1 cellular context compared by ENCODE assay signal in the genomic region with DNA sequence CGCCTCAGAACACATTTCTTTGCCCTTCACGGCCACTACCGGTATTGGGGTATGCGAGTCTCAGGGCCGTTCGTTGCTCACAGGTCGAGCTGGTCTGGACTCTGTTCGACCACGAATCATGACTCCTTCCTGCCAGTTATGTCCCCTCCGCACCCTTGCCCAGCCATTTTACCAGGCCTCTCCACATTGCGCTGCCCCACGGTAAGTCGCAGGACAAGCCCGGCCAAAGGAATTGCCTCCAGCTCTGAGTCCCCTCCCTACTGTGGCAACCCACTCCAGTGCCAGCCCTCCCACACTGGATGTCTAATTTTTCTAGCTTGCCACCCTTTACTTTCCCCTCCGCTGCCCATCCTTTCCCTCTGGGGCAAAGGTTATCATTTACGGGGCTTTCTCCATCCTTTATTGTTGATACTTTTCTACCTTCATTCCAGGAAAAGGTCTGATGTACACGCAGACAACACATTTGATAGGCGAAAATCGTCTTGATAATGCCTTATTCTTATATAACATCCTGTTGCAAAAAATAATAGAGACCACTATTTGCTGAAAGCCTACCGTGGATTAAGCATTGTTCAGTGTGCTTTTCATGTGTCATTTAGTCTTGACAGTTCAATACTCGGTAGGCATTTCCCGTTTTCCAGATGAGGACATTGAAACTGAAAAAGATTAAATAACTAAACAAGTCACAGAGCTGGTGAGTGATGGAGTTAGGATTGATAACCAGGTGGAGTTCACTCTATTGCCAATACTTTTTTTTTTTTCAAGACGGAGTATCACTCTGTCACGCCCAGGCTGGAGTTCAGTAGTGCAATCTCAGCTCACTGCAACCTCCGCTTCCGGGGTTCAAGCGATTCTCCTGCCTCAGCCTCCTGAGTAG.
TF ChIP-seq lines count a peak whose summit lies in the region.

No MANE protein-coding gene starts in this region.

TF ChIP-seq in HepG2, 621 proteins besides CTCF, POLR2A, EP300 and RAD21 (continues in another document):
- TF ChIP-seq ZNF253 (CRISPR knock-in tag; IDR thresholded peaks at IDR 0.05; ENCODE audit: borderline replicate concordance): no peak
- TF ChIP-seq SYNCRIP (IDR thresholded peaks at IDR 0.05; ENCODE audit: insufficient read depth, low read depth, low read length): no peak
- no peak for TF ChIP-seq RFXAP (CRISPR knock-in tag; IDR thresholded peaks at IDR 0.05; ENCODE audit: borderline replicate concordance)
- TF ChIP-seq ZNF431 (CRISPR knock-in tag; IDR thresholded peaks at IDR 0.05; ENCODE audit: borderline replicate concordance, low read depth): no peak
- 0 out of 2 replicates have a peak, but pooled peaks have one; percentile 36 for TF ChIP-seq KDM5B (CRISPR knock-in tag; IDR thresholded peaks at IDR 0.05; ENCODE audit: borderline replicate concordance)
- no peak for TF ChIP-seq ZMAT3 (CRISPR knock-in tag; conservative IDR thresholded peaks at IDR 0.05)
- peak; percentile 71; the same call in 1 of the 2 replicates for TF ChIP-seq SALL2 (CRISPR knock-in tag; IDR thresholded peaks at IDR 0.05)
- TF ChIP-seq, protein P1, sequence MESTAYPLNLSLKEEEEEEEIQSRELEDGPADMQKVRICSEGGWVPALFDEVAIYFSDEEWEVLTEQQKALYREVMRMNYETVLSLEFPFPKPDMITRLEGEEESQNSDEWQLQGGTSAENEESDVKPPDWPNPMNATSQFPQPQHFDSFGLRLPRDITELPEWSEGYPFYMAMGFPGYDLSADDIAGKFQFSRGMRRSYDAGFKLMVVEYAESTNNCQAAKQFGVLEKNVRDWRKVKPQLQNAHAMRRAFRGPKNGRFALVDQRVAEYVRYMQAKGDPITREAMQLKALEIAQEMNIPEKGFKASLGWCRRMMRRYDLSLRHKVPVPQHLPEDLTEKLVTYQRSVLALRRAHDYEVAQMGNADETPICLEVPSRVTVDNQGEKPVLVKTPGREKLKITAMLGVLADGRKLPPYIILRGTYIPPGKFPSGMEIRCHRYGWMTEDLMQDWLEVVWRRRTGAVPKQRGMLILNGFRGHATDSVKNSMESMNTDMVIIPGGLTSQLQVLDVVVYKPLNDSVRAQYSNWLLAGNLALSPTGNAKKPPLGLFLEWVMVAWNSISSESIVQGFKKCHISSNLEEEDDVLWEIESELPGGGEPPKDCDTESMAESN (CRISPR knock-in tag; conservative IDR thresholded peaks at IDR 0.05): peak; percentile 26; the same call in 1 of the 2 replicates
- TF ChIP-seq ZNF580 (CRISPR knock-in tag; IDR thresholded peaks at IDR 0.05; ENCODE audit: borderline replicate concordance, low read depth): no peak
- TF ChIP-seq CCDC6 (CRISPR knock-in tag; IDR thresholded peaks at IDR 0.05): peak; percentile 81; the same call in 1 of the 2 replicates
- peak; percentile 59; the same call in 1 of the 2 replicates for TF ChIP-seq MYPOP (CRISPR knock-in tag; IDR thresholded peaks at IDR 0.05)
- TF ChIP-seq, protein P2, sequence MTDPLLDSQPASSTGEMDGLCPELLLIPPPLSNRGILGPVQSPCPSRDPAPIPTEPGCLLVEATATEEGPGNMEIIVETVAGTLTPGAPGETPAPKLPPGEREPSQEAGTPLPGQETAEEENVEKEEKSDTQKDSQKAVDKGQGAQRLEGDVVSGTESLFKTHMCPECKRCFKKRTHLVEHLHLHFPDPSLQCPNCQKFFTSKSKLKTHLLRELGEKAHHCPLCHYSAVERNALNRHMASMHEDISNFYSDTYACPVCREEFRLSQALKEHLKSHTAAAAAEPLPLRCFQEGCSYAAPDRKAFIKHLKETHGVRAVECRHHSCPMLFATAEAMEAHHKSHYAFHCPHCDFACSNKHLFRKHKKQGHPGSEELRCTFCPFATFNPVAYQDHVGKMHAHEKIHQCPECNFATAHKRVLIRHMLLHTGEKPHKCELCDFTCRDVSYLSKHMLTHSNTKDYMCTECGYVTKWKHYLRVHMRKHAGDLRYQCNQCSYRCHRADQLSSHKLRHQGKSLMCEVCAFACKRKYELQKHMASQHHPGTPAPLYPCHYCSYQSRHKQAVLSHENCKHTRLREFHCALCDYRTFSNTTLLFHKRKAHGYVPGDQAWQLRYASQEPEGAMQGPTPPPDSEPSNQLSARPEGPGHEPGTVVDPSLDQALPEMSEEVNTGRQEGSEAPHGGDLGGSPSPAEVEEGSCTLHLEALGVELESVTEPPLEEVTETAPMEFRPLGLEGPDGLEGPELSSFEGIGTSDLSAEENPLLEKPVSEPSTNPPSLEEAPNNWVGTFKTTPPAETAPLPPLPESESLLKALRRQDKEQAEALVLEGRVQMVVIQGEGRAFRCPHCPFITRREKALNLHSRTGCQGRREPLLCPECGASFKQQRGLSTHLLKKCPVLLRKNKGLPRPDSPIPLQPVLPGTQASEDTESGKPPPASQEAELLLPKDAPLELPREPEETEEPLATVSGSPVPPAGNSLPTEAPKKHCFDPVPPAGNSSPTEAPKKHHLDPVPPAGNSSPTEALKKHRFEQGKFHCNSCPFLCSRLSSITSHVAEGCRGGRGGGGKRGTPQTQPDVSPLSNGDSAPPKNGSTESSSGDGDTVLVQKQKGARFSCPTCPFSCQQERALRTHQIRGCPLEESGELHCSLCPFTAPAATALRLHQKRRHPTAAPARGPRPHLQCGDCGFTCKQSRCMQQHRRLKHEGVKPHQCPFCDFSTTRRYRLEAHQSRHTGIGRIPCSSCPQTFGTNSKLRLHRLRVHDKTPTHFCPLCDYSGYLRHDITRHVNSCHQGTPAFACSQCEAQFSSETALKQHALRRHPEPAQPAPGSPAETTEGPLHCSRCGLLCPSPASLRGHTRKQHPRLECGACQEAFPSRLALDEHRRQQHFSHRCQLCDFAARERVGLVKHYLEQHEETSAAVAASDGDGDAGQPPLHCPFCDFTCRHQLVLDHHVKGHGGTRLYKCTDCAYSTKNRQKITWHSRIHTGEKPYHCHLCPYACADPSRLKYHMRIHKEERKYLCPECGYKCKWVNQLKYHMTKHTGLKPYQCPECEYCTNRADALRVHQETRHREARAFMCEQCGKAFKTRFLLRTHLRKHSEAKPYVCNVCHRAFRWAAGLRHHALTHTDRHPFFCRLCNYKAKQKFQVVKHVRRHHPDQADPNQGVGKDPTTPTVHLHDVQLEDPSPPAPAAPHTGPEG (CRISPR knock-in tag; IDR thresholded peaks at IDR 0.05): peak; percentile 21; the same call in 1 of the 2 replicates
- TF ChIP-seq MEIS2 (CRISPR knock-in tag; IDR thresholded peaks at IDR 0.05): 0 out of 2 replicates have a peak, but pooled peaks have one; percentile 38
- TF ChIP-seq GLI4 (CRISPR knock-in tag; IDR thresholded peaks at IDR 0.05; ENCODE audit: borderline replicate concordance): 0 out of 2 replicates have a peak, but pooled peaks have one; percentile 73
- peak; percentile 65 for TF ChIP-seq PPARG (CRISPR knock-in tag; conservative IDR thresholded peaks at IDR 0.05)
- peak; percentile 11; the same call in 1 of the 2 replicates for TF ChIP-seq ZBTB7B (CRISPR knock-in tag; IDR thresholded peaks at IDR 0.05)
- peak; percentile 62; the same call in 1 of the 2 replicates for TF ChIP-seq HIC2 (CRISPR knock-in tag; IDR thresholded peaks at IDR 0.05; ENCODE audit: low read depth)
- TF ChIP-seq ZKSCAN8 (CRISPR knock-in tag; IDR thresholded peaks at IDR 0.05; ENCODE audit: borderline replicate concordance): no peak
- TF ChIP-seq ARNTL (CRISPR knock-in tag; IDR thresholded peaks at IDR 0.05): no peak
- TF ChIP-seq ZNF782 (CRISPR knock-in tag; IDR thresholded peaks at IDR 0.05; ENCODE audit: borderline replicate concordance): 0 out of 2 replicates have a peak, but pooled peaks have one; percentile 48
- 0 out of 2 replicates have a peak, but pooled peaks have one; percentile 39 for TF ChIP-seq CAMTA2 (CRISPR knock-in tag; IDR thresholded peaks at IDR 0.05; ENCODE audit: borderline replicate concordance)
- no peak for TF ChIP-seq ISL2 (CRISPR knock-in tag; IDR thresholded peaks at IDR 0.05)
- TF ChIP-seq, protein P3, sequence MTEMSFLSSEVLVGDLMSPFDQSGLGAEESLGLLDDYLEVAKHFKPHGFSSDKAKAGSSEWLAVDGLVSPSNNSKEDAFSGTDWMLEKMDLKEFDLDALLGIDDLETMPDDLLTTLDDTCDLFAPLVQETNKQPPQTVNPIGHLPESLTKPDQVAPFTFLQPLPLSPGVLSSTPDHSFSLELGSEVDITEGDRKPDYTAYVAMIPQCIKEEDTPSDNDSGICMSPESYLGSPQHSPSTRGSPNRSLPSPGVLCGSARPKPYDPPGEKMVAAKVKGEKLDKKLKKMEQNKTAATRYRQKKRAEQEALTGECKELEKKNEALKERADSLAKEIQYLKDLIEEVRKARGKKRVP (CRISPR knock-in tag; IDR thresholded peaks at IDR 0.05): 0 out of 4 replicates have a peak, but pooled peaks of 1 of the 2 experiments have one; percentile 6
- TF ChIP-seq HNRNPL (IDR thresholded peaks at IDR 0.05; ENCODE audit: low read depth, low read length): no peak
- TF ChIP-seq SAP130 (CRISPR knock-in tag; IDR thresholded peaks at IDR 0.05; ENCODE audit: low read depth): peak; percentile 37
- no peak for TF ChIP-seq ADNP (CRISPR knock-in tag; IDR thresholded peaks at IDR 0.05)
- no peak for TF ChIP-seq TBX3 (IDR thresholded peaks at IDR 0.05; ENCODE audit: borderline replicate concordance)
- TF ChIP-seq, protein P4, sequence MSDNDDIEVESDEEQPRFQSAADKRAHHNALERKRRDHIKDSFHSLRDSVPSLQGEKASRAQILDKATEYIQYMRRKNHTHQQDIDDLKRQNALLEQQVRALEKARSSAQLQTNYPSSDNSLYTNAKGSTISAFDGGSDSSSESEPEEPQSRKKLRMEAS (IDR thresholded peaks at IDR 0.05): peak; percentile 12; the same call in 1 of the 2 replicates
- TF ChIP-seq ZFY (CRISPR knock-in tag; IDR thresholded peaks at IDR 0.05): no peak
- TF ChIP-seq PRDM4 (CRISPR knock-in tag; IDR thresholded peaks at IDR 0.05; ENCODE audit: borderline replicate concordance): no peak
- no peak for TF ChIP-seq ZNF251 (CRISPR knock-in tag; IDR thresholded peaks at IDR 0.05)
- TF ChIP-seq ZNF460 (CRISPR knock-in tag; IDR thresholded peaks at IDR 0.05; ENCODE audit: borderline replicate concordance): no peak
- 0 out of 2 replicates have a peak, but pooled peaks have one; percentile 42 for TF ChIP-seq EEA1 (CRISPR knock-in tag; IDR thresholded peaks at IDR 0.05; ENCODE audit: borderline replicate concordance)
- TF ChIP-seq, protein P5, sequence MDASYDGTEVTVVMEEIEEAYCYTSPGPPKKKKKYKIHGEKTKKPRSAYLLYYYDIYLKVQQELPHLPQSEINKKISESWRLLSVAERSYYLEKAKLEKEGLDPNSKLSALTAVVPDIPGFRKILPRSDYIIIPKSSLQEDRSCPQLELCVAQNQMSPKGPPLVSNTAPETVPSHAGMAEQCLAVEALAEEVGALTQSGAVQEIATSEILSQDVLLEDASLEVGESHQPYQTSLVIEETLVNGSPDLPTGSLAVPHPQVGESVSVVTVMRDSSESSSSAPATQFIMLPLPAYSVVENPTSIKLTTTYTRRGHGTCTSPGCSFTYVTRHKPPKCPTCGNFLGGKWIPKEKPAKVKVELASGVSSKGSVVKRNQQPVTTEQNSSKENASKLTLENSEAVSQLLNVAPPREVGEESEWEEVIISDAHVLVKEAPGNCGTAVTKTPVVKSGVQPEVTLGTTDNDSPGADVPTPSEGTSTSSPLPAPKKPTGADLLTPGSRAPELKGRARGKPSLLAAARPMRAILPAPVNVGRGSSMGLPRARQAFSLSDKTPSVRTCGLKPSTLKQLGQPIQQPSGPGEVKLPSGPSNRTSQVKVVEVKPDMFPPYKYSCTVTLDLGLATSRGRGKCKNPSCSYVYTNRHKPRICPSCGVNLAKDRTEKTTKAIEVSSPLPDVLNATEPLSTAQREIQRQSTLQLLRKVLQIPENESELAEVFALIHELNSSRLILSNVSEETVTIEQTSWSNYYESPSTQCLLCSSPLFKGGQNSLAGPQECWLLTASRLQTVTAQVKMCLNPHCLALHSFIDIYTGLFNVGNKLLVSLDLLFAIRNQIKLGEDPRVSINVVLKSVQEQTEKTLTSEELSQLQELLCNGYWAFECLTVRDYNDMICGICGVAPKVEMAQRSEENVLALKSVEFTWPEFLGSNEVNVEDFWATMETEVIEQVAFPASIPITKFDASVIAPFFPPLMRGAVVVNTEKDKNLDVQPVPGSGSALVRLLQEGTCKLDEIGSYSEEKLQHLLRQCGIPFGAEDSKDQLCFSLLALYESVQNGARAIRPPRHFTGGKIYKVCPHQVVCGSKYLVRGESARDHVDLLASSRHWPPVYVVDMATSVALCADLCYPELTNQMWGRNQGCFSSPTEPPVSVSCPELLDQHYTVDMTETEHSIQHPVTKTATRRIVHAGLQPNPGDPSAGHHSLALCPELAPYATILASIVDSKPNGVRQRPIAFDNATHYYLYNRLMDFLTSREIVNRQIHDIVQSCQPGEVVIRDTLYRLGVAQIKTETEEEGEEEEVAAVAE (CRISPR knock-in tag; IDR thresholded peaks at IDR 0.05; ENCODE audit: borderline replicate concordance): 0 out of 2 replicates have a peak, but pooled peaks have one; percentile 22
